ENCODE assay signal across 12 cellular contexts in the genomic region with DNA sequence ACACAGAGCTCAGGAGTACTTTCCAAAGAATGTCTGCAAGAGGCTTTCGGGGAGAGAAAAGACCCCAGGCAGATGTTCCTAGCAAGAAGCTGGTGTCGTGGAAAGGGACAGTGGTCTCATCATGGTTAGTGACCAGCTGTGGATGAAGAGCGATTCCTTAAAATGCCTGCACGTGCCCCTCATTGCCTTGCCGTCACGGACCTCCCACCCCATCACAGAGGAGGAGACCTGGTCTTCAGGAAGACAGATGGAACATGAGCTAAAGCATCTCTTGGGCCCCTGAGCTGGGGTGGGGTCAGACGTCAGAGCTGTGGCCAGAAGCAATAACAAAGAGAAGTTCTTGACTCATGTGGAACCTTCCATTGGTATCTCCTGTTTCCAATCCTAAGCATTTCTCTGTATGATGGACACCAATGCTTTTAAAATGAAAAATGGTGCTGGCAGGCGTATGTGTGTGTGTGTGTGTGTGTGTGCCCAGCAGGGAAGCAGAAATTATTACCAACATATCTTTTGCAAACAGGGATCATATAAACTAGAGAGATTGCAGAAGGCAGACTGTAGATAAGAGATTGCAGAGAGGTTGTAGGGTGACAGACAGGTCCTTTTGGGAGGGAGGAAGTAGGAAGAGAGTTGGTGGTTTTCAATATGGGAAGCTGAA. TPM values are rescaled to one million over a fixed set of nuclear protein-coding genes. Genes with fewer than 3 reads are reported as not detected.
DNase-seq lines count a peak whose midpoint lies in the region; ATAC-seq and TF ChIP-seq lines count a peak whose summit lies in the region.
"Had no signal": no experiment of that assay in that cellular context is flagged by ENCODE, and none has a peak within 500 bp of the region (broad histone marks: within the 10 kb centered on the region; RNA-seq: fewer than 3 reads in every experiment).

No MANE protein-coding gene starts in this region.

- no peak overlapping the region for H2BK15ac ChIP-seq in mesendoderm (replicated peaks; ENCODE audit: low read depth)

- no peaks in the 10 kb centered on the region for H3K9me3 ChIP-seq in CD8-positive, alpha-beta memory T cell (ENCODE audit: low read length)
- H3K9me3 ChIP-seq in naive thymus-derived CD4-positive, alpha-beta T cell (ENCODE audit: control insufficient read depth in 2 of 3, low read length in 3 of 3), result no peaks in the 10 kb centered on the region
- no peaks in the 10 kb centered on the region for H3K9me3 ChIP-seq in prostate gland
- peaks cover 5% of the 10 kb centered on the region for H3K9me3 ChIP-seq in effector memory CD4-positive, alpha-beta T cell (ENCODE audit: control insufficient read depth, low read length)

- H3K27me3 Mint-ChIP-seq in CD8-positive, alpha-beta memory T cell, result peaks cover 0 to 7% of the 10 kb centered on the region in 2 donors
- H3K27me3 Mint-ChIP-seq in IgD-negative memory B cell, result no peaks in the 10 kb centered on the region
- H3K27me3 Mint-ChIP-seq in naive thymus-derived CD4-positive, alpha-beta T cell, result no peaks in the 10 kb centered on the region

- WGBS in mesendoderm (ENCODE audit: extremely low coverage, insufficient coverage, low lambda C conversion rate), result no CpG with 5 or more reads among the region's 8 CpGs
- 73% methylated on average over 8 of the region's 8 CpGs for WGBS in prostate gland

- POLR2A ChIA-PET in CD8-positive, alpha-beta memory T cell (lab: Charles Lee), result no interaction called here
- POLR2A ChIA-PET in naive thymus-derived CD4-positive, alpha-beta T cell (lab: Charles Lee), result no interaction called here

- H2BK120ac ChIP-seq in mesendoderm (ENCODE audit: low read depth, low read length), result no peak overlapping the region

- no peak overlapping the region for H4K5ac ChIP-seq in mesendoderm (ENCODE audit: low read length)

- H3K27ac ChIP-seq in CD8-positive, alpha-beta memory T cell (ENCODE audit: low read depth, low read length), result no peak overlapping the region
- H3K27ac ChIP-seq in naive thymus-derived CD4-positive, alpha-beta T cell (ENCODE audit: low read depth, low read length), result no peak overlapping the region
- H3K27ac ChIP-seq in mesendoderm (ENCODE audit: low read depth, low read length), result no peak overlapping the region
- H3K27ac ChIP-seq in prostate gland, result no peak overlapping the region
- H3K27ac ChIP-seq in effector memory CD4-positive, alpha-beta T cell (ENCODE audit: insufficient read depth, low read length, poor library complexity, severe bottlenecking), result no peak overlapping the region
- H3K27ac ChIP-seq: KMS-11 had no signal

- H3K27me3 ChIP-seq in CD8-positive, alpha-beta memory T cell (ENCODE audit: insufficient read depth, low read length, poor library complexity, severe bottlenecking), result no peaks in the 10 kb centered on the region
- no peaks in the 10 kb centered on the region for H3K27me3 ChIP-seq in naive thymus-derived CD4-positive, alpha-beta T cell (ENCODE audit: control insufficient read depth in 2 of 2, insufficient read depth in 2 of 2, low read length in 2 of 2)
- H3K27me3 ChIP-seq in mesendoderm (ENCODE audit: insufficient read depth, low read length, poor library complexity), result no peaks in the 10 kb centered on the region
- no peaks in the 10 kb centered on the region for H3K27me3 ChIP-seq in prostate gland (replicated peaks; ENCODE audit: insufficient read depth)
- H3K27me3 ChIP-seq in effector memory CD4-positive, alpha-beta T cell (replicated peaks; ENCODE audit: control insufficient read depth, insufficient read depth, low read length, poor library complexity, severe bottlenecking), result no peaks in the 10 kb centered on the region

- no peak overlapping the region for H4K8ac ChIP-seq in mesendoderm (ENCODE audit: low read depth, low read length)

- H3K4ac ChIP-seq in mesendoderm (ENCODE audit: low read depth, low read length), result no peak overlapping the region

- H3K56ac ChIP-seq in mesendoderm (ENCODE audit: low read length), result no peak overlapping the region

- H3K27ac Mint-ChIP-seq in CD8-positive, alpha-beta memory T cell, result peak overlapping the region; percentile 86 to 97 (median 89)
- H3K27ac Mint-ChIP-seq in IgD-negative memory B cell, result peak overlapping the region in 2 of 3 donors; percentile 6 to 80
- H3K27ac Mint-ChIP-seq in naive thymus-derived CD4-positive, alpha-beta T cell, result peak overlapping the region; percentile 26 to 91 (median 65)

- no peak overlapping the region for H3K4me3 ChIP-seq in CD8-positive, alpha-beta memory T cell (ENCODE audit: low read length)
- H3K4me3 ChIP-seq in naive thymus-derived CD4-positive, alpha-beta T cell (ENCODE audit: low read length), result no peak overlapping the region
- no peak overlapping the region for H3K4me3 ChIP-seq in mesendoderm (ENCODE audit: low read length)
- H3K4me3 ChIP-seq in prostate gland, result no peak overlapping the region
- no peak overlapping the region for H3K4me3 ChIP-seq in effector memory CD4-positive, alpha-beta T cell (ENCODE audit: insufficient read depth, low read depth, low read length, poor library complexity, severe bottlenecking)

- peaks cover 41 to 72% (median 61%) of the 10 kb centered on the region in 3 donors for H3K36me3 Mint-ChIP-seq in CD8-positive, alpha-beta memory T cell
- peaks cover 17% of the 10 kb centered on the region for H3K36me3 Mint-ChIP-seq in IgD-negative memory B cell
- peaks cover 23 to 82% (median 61%) of the 10 kb centered on the region in 5 donors for H3K36me3 Mint-ChIP-seq in naive thymus-derived CD4-positive, alpha-beta T cell

- peaks cover 77 to 95% (median 87%) of the 10 kb centered on the region in 3 donors for H3K4me1 Mint-ChIP-seq in CD8-positive, alpha-beta memory T cell
- H3K4me1 Mint-ChIP-seq in IgD-negative memory B cell, result peaks cover 44 to 54% (median 44%) of the 10 kb centered on the region in 3 donors
- peaks cover 51 to 90% (median 83%) of the 10 kb centered on the region in 7 donors for H3K4me1 Mint-ChIP-seq in naive thymus-derived CD4-positive, alpha-beta T cell

- H2AK5ac ChIP-seq in mesendoderm (ENCODE audit: low read length), result no peak overlapping the region

- H3K18ac ChIP-seq in mesendoderm (ENCODE audit: low read length), result no peak overlapping the region

- DNase-seq in CD8-positive, alpha-beta memory T cell, result no peak
- peak; percentile 6 for DNase-seq in activated CD8-positive, alpha-beta memory T cell treated with anti-CD3 and anti-CD28 coated beads, Interleukin-2, amount 50 U/mL, for 4 hours
- peak in 1 of 9 donors; percentile 18 for DNase-seq in naive thymus-derived CD4-positive, alpha-beta T cell
- DNase-seq in mesendoderm (no peak), prostate gland (ENCODE audit: low spot score) (no peak)
- DNase-seq in effector memory CD4-positive, alpha-beta T cell, result no peak
- DNase-seq: NCI-H2081 treated with DMSO at 0.1 percent for 48 hours, right cardiac atrium, substantia nigra had no signal

- no peaks in the 10 kb centered on the region for H3K79me1 ChIP-seq in mesendoderm (ENCODE audit: low read length)

- no peak overlapping the region for H2BK5ac ChIP-seq in mesendoderm (ENCODE audit: low read length)

- peaks cover 14% of the 10 kb centered on the region for H3K36me3 ChIP-seq in CD8-positive, alpha-beta memory T cell (ENCODE audit: insufficient read depth, low read length)
- H3K36me3 ChIP-seq in naive thymus-derived CD4-positive, alpha-beta T cell (ENCODE audit: control insufficient read depth in 2 of 3, insufficient read depth in 3 of 3, low read length in 3 of 3), result peaks cover 11 to 32% (median 17%) of the 10 kb centered on the region in 3 experiments
- H3K36me3 ChIP-seq in mesendoderm (ENCODE audit: control insufficient read depth, insufficient read depth, low read length), result no peaks in the 10 kb centered on the region
- H3K36me3 ChIP-seq in prostate gland, result no peaks in the 10 kb centered on the region
- peaks cover 31% of the 10 kb centered on the region for H3K36me3 ChIP-seq in effector memory CD4-positive, alpha-beta T cell (ENCODE audit: control insufficient read depth, insufficient read depth, low read length)

- peak overlapping the region in 5 of 7 donors; percentile 6 to 52 (median 41) for H3K4me3 Mint-ChIP-seq in CD8-positive, alpha-beta memory T cell
- H3K4me3 Mint-ChIP-seq in IgD-negative memory B cell, result peak overlapping the region in 1 of 4 donors; percentile 20
- H3K4me3 Mint-ChIP-seq in naive thymus-derived CD4-positive, alpha-beta T cell, result peak overlapping the region in 8 of 10 donors; percentile 6 to 64 (median 36)

- CTCF ChIA-PET in CD8-positive, alpha-beta memory T cell (lab: Charles Lee), result no interaction called here
- CTCF ChIA-PET in naive thymus-derived CD4-positive, alpha-beta T cell (lab: Charles Lee), result no interaction called here

- intact Hi-C loops in naive thymus-derived CD4-positive, alpha-beta T cell (cut with micrococcal nuclease), result no loop called here
- intact Hi-C loops in prostate gland (cut with DNase I), result no loop called here

- TF ChIP-seq POLR2A in prostate gland (IDR thresholded peaks at IDR 0.05), result no peak

- TF ChIP-seq CTCF in prostate gland (IDR thresholded peaks at IDR 0.05), result no peak

- ATAC-seq in naive thymus-derived CD4-positive, alpha-beta T cell, result no peak
- ATAC-seq: right cardiac atrium had no signal

- H3K9me3 Mint-ChIP-seq in CD8-positive, alpha-beta memory T cell, result peaks cover 2 to 11% (median 9%) of the 10 kb centered on the region in 5 donors
- H3K9me3 Mint-ChIP-seq in IgD-negative memory B cell, result peaks cover 2 to 5% (median 3%) of the 10 kb centered on the region in 3 donors
- peaks cover 3 to 39% (median 7%) of the 10 kb centered on the region in 11 donors for H3K9me3 Mint-ChIP-seq in naive thymus-derived CD4-positive, alpha-beta T cell

- H3K9ac ChIP-seq in mesendoderm (ENCODE audit: low read length), result no peak overlapping the region
- H3K9ac ChIP-seq: KMS-11 had no signal

- H3K79me2 ChIP-seq in mesendoderm (ENCODE audit: control insufficient read depth, insufficient read depth, low read length), result no peaks in the 10 kb centered on the region

- H3K4me2 ChIP-seq in mesendoderm (ENCODE audit: low read length), result no peak overlapping the region
- H3K4me2 ChIP-seq: KMS-11 had no signal

- H3K4me1 ChIP-seq in CD8-positive, alpha-beta memory T cell (ENCODE audit: insufficient read depth, low read length), result peaks cover 76% of the 10 kb centered on the region
- H3K4me1 ChIP-seq in naive thymus-derived CD4-positive, alpha-beta T cell (ENCODE audit: control insufficient read depth in 2 of 2, insufficient read depth in 2 of 2, low read length in 2 of 2), result peaks cover 31 to 59% of the 10 kb centered on the region in 2 donors
- H3K4me1 ChIP-seq in mesendoderm (ENCODE audit: control insufficient read depth, low read depth, low read length) (no peaks in the 10 kb centered on the region), prostate gland (replicated peaks) (no peaks in the 10 kb centered on the region)
- peaks cover 28% of the 10 kb centered on the region for H3K4me1 ChIP-seq in effector memory CD4-positive, alpha-beta T cell (ENCODE audit: control insufficient read depth, insufficient read depth, low read length, poor library complexity, severe bottlenecking)

- H3K23ac ChIP-seq in mesendoderm (ENCODE audit: low read length), result no peak overlapping the region

RNA-seq across cellular contexts. Expression of a gene that starts 25.2 kb away (rescaled TPM):
- 10 to 100 TPM; 26.1 to 26.5 TPM for total RNA-seq in CD8-positive, alpha-beta memory T cell
- polyA plus RNA-seq in CD8-positive, alpha-beta memory T cell, result 47.9 TPM
- polyA plus RNA-seq in IgD-negative memory B cell, result 50.1 TPM
- 10 to 100 TPM; 30.9 to 50.0 (median 41.7) TPM for total RNA-seq in naive thymus-derived CD4-positive, alpha-beta T cell
- 10 to 100 TPM; 41.0 to 46.0 TPM for polyA plus RNA-seq in naive thymus-derived CD4-positive, alpha-beta T cell
- 13.5 TPM for polyA plus RNA-seq in mesendoderm (2013, experiment 1 of 2)
- polyA plus RNA-seq in mesendoderm (2013, experiment 2 of 2), result 14.9 TPM
- 10 to 100 TPM; 43.1 to 44.2 TPM for total RNA-seq in prostate gland

RNA-seq across cellular contexts. Expression of a gene that starts 59.1 kb away (rescaled TPM):
- total RNA-seq in CD8-positive, alpha-beta memory T cell, result 10 to 100 TPM; 47.1 to 50.1 TPM
- 302 TPM for polyA plus RNA-seq in CD8-positive, alpha-beta memory T cell
- 206 TPM for polyA plus RNA-seq in IgD-negative memory B cell
- total RNA-seq in naive thymus-derived CD4-positive, alpha-beta T cell, result 100 to 1,000 TPM; 109 to 158 (median 122) TPM
- 100 to 1,000 TPM; 221 to 277 TPM for polyA plus RNA-seq in naive thymus-derived CD4-positive, alpha-beta T cell
- polyA plus RNA-seq in mesendoderm (2013, experiment 1 of 2), result not detected
- not detected for polyA plus RNA-seq in mesendoderm (2013, experiment 2 of 2)
- total RNA-seq in prostate gland, result 1 to 10 TPM in 1 of 2 donors, under 1 TPM in 1; 0.59 to 1.8 TPM
- total RNA-seq: kidney epithelial cell had no signal

Comparison
In these comparisons a context has a peak if more than half of its experiments do, and no peak if none do; other contexts are left out.
1. RNA of a gene that starts 59.1 kb away (total RNA-seq): 109 to 158 TPM in naive thymus-derived CD4-positive, alpha-beta T cell and 47.1 to 50.1 TPM in CD8-positive, alpha-beta memory T cell; 0.59 to 1.8 TPM in prostate gland; every median in the first group is over 10 times any median in the second.
2. Peak in every context shown above with its lines, with median percentiles within 50 percentile points of each other: H3K27ac Mint-ChIP-seq.